Comparison of ENCODE assay signal across 1 cellular context in the genomic region with DNA sequence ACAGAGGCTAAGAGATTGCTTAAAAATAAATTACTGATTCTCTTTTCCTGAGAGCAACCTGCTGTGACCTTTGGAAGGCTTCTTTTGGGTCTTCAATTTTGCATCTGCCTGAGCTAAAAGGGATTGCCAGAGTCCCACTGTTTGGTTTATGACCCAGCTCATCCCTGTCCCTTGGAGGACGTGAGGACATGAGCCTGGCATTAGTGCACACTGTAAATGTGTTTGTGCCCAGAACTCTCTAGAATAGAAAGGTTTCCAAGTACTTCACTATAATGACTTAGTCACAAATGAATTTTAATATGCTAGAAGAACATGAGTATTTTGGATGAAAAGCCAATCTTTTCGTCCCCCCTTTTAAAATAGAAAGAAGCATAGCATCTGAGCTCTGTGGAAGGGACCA.
TF ChIP-seq lines count a peak whose summit lies in the region.

No MANE protein-coding gene starts in this region.

TF ChIP-seq in H1, 55 proteins besides CTCF, POLR2A, EP300 and RAD21:
- TF ChIP-seq TEAD4 (IDR thresholded peaks at IDR 0.05; ENCODE audit: low read depth, low read length) (no peak), TAF7 (optimal IDR thresholded peaks at IDR 0.05; ENCODE audit: borderline replicate concordance, low read depth, low read length) (no peak), SP4 (IDR thresholded peaks at IDR 0.05; ENCODE audit: low read length) (no peak), ATF2 (IDR thresholded peaks at IDR 0.05; ENCODE audit: low read length) (no peak), SIX5 (IDR thresholded peaks at IDR 0.05; ENCODE audit: low read depth, low read length) (no peak)
